ENCODE assay signal across 33 cellular contexts in genomic region chr18:13642440-13642827, GRCh38.
A peak's percentile ranks its signal among the peaks of the same experiment; 100 is the strongest.
DNase-seq lines count a peak whose midpoint lies in the region; ATAC-seq and TF ChIP-seq lines count a peak whose summit lies in the region.
"Had no signal": no experiment of that assay in that cellular context is flagged by ENCODE, and none has a peak within 500 bp of the region (broad histone marks: within the 10 kb centered on the region; RNA-seq: fewer than 3 reads in every experiment).

No MANE protein-coding gene starts in this region.

- no peak for TF ChIP-seq EP300 in gastroesophageal sphincter (IDR thresholded peaks at IDR 0.05)

- H3K9me3 ChIP-seq in left ventricle myocardium inferior (replicated peaks) (no peaks in the 10 kb centered on the region), gastroesophageal sphincter (no peaks in the 10 kb centered on the region), vagina (no peaks in the 10 kb centered on the region)
- H3K9me3 ChIP-seq: mucosa of descending colon, thyroid gland had no signal

- H3K36me3 ChIP-seq in left ventricle myocardium inferior (peaks cover 14% of the 10 kb centered on the region), gastroesophageal sphincter (peaks cover 0 to 29% of the 10 kb centered on the region in 2 donors), vagina (peaks cover 0 to 4% of the 10 kb centered on the region in 2 donors)

- intact Hi-C loops in left ventricle myocardium inferior (cut with micrococcal nuclease) (no loop called here), left ventricle myocardium superior (cut with micrococcal nuclease) (no loop called here), vagina (cut with DNase I) (no loop called here)

- H3K36me3 Mint-ChIP-seq in osteocyte (ENCODE audit: unreplicated experiment), result no peaks in the 10 kb centered on the region

- 100% methylated on average over 2 of the region's 15 CpGs; no CpG with 5 or more reads in 1 of the 2 donors for WGBS in gastroesophageal sphincter (ENCODE audit: low coverage in 1 of 2), 2 donors

- peak overlapping the region; percentile 85 for H3K27ac ChIP-seq in left ventricle myocardium inferior (replicated peaks)
- H3K27ac ChIP-seq in gastroesophageal sphincter, result peak overlapping the region in 3 of 4 donors; percentile 70 to 83 (median 71)
- H3K27ac ChIP-seq in vagina, result peak overlapping the region; percentile 77
- H3K27ac ChIP-seq: HL-60, PC-9 had no signal

- H3K4me3 ChIP-seq in left ventricle myocardium inferior (peak overlapping the region; percentile 61), gastroesophageal sphincter (peak overlapping the region in 1 of 2 donors; percentile 49), vagina (peak overlapping the region in 1 of 2 donors; percentile 57)
- H3K4me3 ChIP-seq: mucosa of descending colon, PC-9 had no signal

- no peaks in the 10 kb centered on the region for H3K27me3 ChIP-seq in left ventricle myocardium inferior (ENCODE audit: low read depth)
- no peaks in the 10 kb centered on the region for H3K27me3 ChIP-seq in gastroesophageal sphincter
- no peaks in the 10 kb centered on the region for H3K27me3 ChIP-seq in vagina
- H3K27me3 ChIP-seq: thyroid gland had no signal

- DNase-seq in left ventricle myocardium inferior (no peak), left ventricle myocardium superior (no peak), osteocyte (ENCODE audit: extremely low spot score, unreplicated experiment) (peak; percentile 76), vagina (ENCODE audit: extremely low spot score in 2 of 2) (no peak), GM19240 (ENCODE audit: insufficient read length, low spot score) (no peak), RPMI8226 (no peak)
- no peak for DNase-seq in NK-92 treated with Interleukin-12 subunit alpha and Interleukin-12 subunit beta, amount 100 ng/mL, for 24 hours (lab: John Stamatoyannopoulos, UW)
- DNase-seq: activated CD4-positive, alpha-beta T cell treated with anti-CD3 and anti-CD28 coated beads, Interleukin-2, amount 50 U/mL, for 48 hours; activated CD8-positive, alpha-beta memory T cell treated with anti-CD3 and anti-CD28 coated beads, Interleukin-2, amount 50 U/mL, for 4 hours; activated naive CD4-positive, alpha-beta T cell treated with Interleukin-2 at 50 U/mL for 16 hours; CD4-positive, alpha-beta T cell; cerebellar nuclear complex; DND-41; GF-D8; Karpas-422; kidney glomerular epithelial cell; mucosa of descending colon; natural killer cell; NCI-H1417; NCI-H2029 treated with DMSO at 0.1 percent for 48 hours; NCI-H526; nucleus accumbens; PC-9; SHP77; stimulated activated naive CD8-positive, alpha-beta T cell treated with anti-CD3 and anti-CD28 coated beads, Interleukin-15, Interleukin-2, amounts not matched to agents 100 U/mL and 50 U/mL, for 24 hours; T-helper 2 cell had no signal

- H3K9me3 Mint-ChIP-seq in osteocyte (ENCODE audit: unreplicated experiment), result peaks cover 7% of the 10 kb centered on the region
- H3K9me3 Mint-ChIP-seq: activated T-helper 1 cell treated with anti-CD3 and anti-CD28 coated beads, Interleukin-12 subunit alpha, Interleukin-12 subunit beta, Interleukin-2, Interleukin-4 antibody, amounts not matched to agents 30 ng/mL and 10 ng/mL and 1 ng/mL, durations not matched to agents 14 hours and 24 hours and 36 hours; natural killer cell had no signal

- TF ChIP-seq CTCF in left ventricle myocardium inferior (IDR thresholded peaks at IDR 0.05; ENCODE audit: borderline replicate concordance), result no peak
- TF ChIP-seq CTCF in gastroesophageal sphincter (IDR thresholded peaks at IDR 0.05), result no peak
- no peak for TF ChIP-seq CTCF in osteocyte (IDR thresholded peaks at IDR 0.05)
- no peak for TF ChIP-seq CTCF in vagina (IDR thresholded peaks at IDR 0.05)

- no peak for TF ChIP-seq POLR2A in gastroesophageal sphincter (IDR thresholded peaks at IDR 0.05)
- no peak for TF ChIP-seq POLR2A in vagina (IDR thresholded peaks at IDR 0.05)

- no peak overlapping the region for H3K27ac Mint-ChIP-seq in osteocyte (ENCODE audit: unreplicated experiment)
- H3K27ac Mint-ChIP-seq: activated T-helper 1 cell treated with anti-CD3 and anti-CD28 coated beads, Interleukin-12 subunit alpha, Interleukin-12 subunit beta, Interleukin-2, Interleukin-4 antibody, amounts not matched to agents 30 ng/mL and 10 ng/mL and 1 ng/mL, durations not matched to agents 14 hours and 24 hours and 36 hours; brain; CD4-positive, alpha-beta T cell; natural killer cell had no signal

- no peak overlapping the region for H3K4me3 Mint-ChIP-seq in osteocyte (ENCODE audit: unreplicated experiment)
- H3K4me3 Mint-ChIP-seq: activated T-helper 1 cell treated with anti-CD3 and anti-CD28 coated beads, Interleukin-12 subunit alpha, Interleukin-12 subunit beta, Interleukin-2, Interleukin-4 antibody, amounts not matched to agents 30 ng/mL and 10 ng/mL and 1 ng/mL, durations not matched to agents 14 hours and 24 hours and 36 hours; brain; CD4-positive, alpha-beta T cell had no signal

- H3K4me1 ChIP-seq in left ventricle myocardium inferior (peaks cover 45% of the 10 kb centered on the region), gastroesophageal sphincter (peaks cover 0 to 25% (median 11%) of the 10 kb centered on the region in 3 donors), vagina (peaks cover 14% of the 10 kb centered on the region)

- no peak for ATAC-seq in left ventricle myocardium superior
- ATAC-seq in gastroesophageal sphincter, result no peak
- ATAC-seq: activated CD4-positive, CD25-positive, alpha-beta regulatory T cell treated with anti-CD3 and anti-CD28 coated beads, Interleukin-2, amount 50 U/mL, for 24 hours; HepG2; stimulated activated naive CD8-positive, alpha-beta T cell treated with anti-CD3 and anti-CD28 coated beads, Interleukin-15, Interleukin-2, amounts not matched to agents 100 U/mL and 50 U/mL, for 24 hours had no signal

- H3K4me1 Mint-ChIP-seq in osteocyte (ENCODE audit: unreplicated experiment), result no peaks in the 10 kb centered on the region

- no peaks in the 10 kb centered on the region for H3K27me3 Mint-ChIP-seq in osteocyte (ENCODE audit: unreplicated experiment)
- H3K27me3 Mint-ChIP-seq: brain; CD4-positive, alpha-beta T cell had no signal
